Comparison of ENCODE assay signal across 7 cellular contexts in the genomic region with DNA sequence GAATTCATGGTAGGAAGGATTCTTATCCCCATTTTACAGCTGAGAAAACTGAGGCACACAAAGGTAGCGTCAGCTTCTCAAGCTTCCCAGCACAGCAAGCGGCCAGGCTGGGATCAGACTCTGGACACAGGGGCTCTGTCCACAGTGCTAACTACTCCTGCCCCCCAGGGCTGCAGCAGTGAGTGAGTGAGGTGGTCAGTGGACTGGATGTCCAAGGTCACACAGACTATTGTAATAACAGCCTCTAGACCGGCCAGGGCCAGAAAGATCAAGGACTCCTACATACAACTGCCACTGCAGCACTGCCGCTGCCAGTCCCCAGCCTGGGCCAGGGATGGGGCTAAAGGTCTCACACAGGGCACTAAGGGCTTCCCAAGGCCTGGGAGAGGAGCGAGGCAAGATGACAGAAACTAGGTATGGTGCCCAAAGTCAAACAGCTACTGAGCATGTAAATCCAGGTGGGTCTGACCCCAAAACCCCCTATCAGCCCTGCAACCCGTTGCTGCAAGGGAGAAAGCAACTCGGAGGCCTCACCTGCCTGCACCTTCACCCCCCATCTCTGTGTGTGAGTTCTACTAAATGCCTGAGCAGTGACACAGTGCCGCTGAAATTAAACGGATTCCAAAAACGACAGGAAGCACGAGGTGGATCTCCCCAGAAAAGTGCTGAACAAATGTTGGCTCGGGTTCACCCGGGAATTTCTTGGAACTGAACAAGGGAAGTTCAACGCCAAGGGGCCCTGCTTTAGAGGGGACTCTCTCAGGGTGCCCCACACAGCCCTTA.
DNase-seq lines count a peak whose midpoint lies in the region; ATAC-seq and TF ChIP-seq lines count a peak whose summit lies in the region.

No MANE protein-coding gene starts in this region.

- H3K27me3 Mint-ChIP-seq in activated naive CD8-positive, alpha-beta T cell treated with anti-CD3 and anti-CD28 coated beads, Interleukin-2, amount 50 U/mL, for 24 hours = peaks cover 2% of the 10 kb centered on the region

- H3K4me3 ChIP-seq in HEK293 (ENCODE audit: low read depth, low read length) (peak overlapping the region; percentile 1; the same call in 1 of the 2 replicates), subcutaneous abdominal adipose tissue (ENCODE audit: low read depth in 1 of 5, low read length in 5 of 5) (peak overlapping the region in 3 of 5 donors; percentile 62 to 73 (median 71))

- peak overlapping the region; percentile 48 for H3K4me3 Mint-ChIP-seq in activated naive CD8-positive, alpha-beta T cell treated with anti-CD3 and anti-CD28 coated beads, Interleukin-2, amount 50 U/mL, for 24 hours

- DNase-seq in activated naive CD8-positive, alpha-beta T cell treated with anti-CD3 and anti-CD28 coated beads, Interleukin-2, amount 50 U/mL, for 24 hours = no peak
- peak; percentile 26 for DNase-seq in kidney glomerular epithelial cell (lab: John Stamatoyannopoulos, UW)
- no peak for DNase-seq in NCI-H748 treated with DMSO at 0.1 percent for 48 hours (lab: John Stamatoyannopoulos, UW)
- DNase-seq in T-helper 9 cell = no peak
- no peak for DNase-seq in HPDE6-E6E7 (ENCODE audit: extremely low spot score)

- H3K4me1 Mint-ChIP-seq in activated naive CD8-positive, alpha-beta T cell treated with anti-CD3 and anti-CD28 coated beads, Interleukin-2, amount 50 U/mL, for 24 hours = peaks cover 52% of the 10 kb centered on the region

- H3K36me3 ChIP-seq in HEK293 (ENCODE audit: control insufficient read depth in 2 of 2, insufficient read depth in 1 of 2, low read length in 2 of 2) (no peaks in the 10 kb centered on the region), subcutaneous abdominal adipose tissue (ENCODE audit: control insufficient read depth in 5 of 5, insufficient read depth in 5 of 5, low read length in 5 of 5) (no peaks in the 10 kb centered on the region)

- peaks cover 2% of the 10 kb centered on the region for H3K36me3 Mint-ChIP-seq in activated naive CD8-positive, alpha-beta T cell treated with anti-CD3 and anti-CD28 coated beads, Interleukin-2, amount 50 U/mL, for 24 hours (ENCODE audit: low read depth)

- no peaks in the 10 kb centered on the region for H3K27me3 ChIP-seq in subcutaneous abdominal adipose tissue (ENCODE audit: control insufficient read depth in 5 of 5, insufficient read depth in 4 of 5, low read length in 5 of 5)

- ATAC-seq in activated naive CD8-positive, alpha-beta T cell treated with anti-CD3 and anti-CD28 coated beads, Interleukin-2, amount 50 U/mL, for 24 hours = no peak

- H3K4me1 ChIP-seq in HEK293 (ENCODE audit: control insufficient read depth, insufficient read depth, low read length) (peaks cover 20% of the 10 kb centered on the region), subcutaneous abdominal adipose tissue (ENCODE audit: control insufficient read depth in 5 of 5, insufficient read depth in 5 of 5, low read length in 5 of 5) (peaks cover 6 to 55% (median 50%) of the 10 kb centered on the region in 5 donors)

- H3K9me3 Mint-ChIP-seq in activated naive CD8-positive, alpha-beta T cell treated with anti-CD3 and anti-CD28 coated beads, Interleukin-2, amount 50 U/mL, for 24 hours = no peaks in the 10 kb centered on the region

- CTCF ChIA-PET in HEK293 (lab: Yijun Ruan, JAX) = interaction anchor here (0.7 to 1.6 kb wide), 4 partner anchors 23 to 45 kb away, joined by 3 to 7 read pairs (median 4); no protein-coding TSS in a partner anchor

- TF ChIP-seq CTCF in HEK293 (tag by site-specific recombination; IDR thresholded peaks at IDR 0.05) = no peak

- H3K9me3 ChIP-seq in HEK293 (ENCODE audit: control insufficient read depth, insufficient read depth, low read depth, low read length) = no peaks in the 10 kb centered on the region
- no peaks in the 10 kb centered on the region for H3K9me3 ChIP-seq in subcutaneous abdominal adipose tissue (ENCODE audit: control insufficient read depth in 5 of 5, low read length in 5 of 5)

- H3K27ac Mint-ChIP-seq in activated naive CD8-positive, alpha-beta T cell treated with anti-CD3 and anti-CD28 coated beads, Interleukin-2, amount 50 U/mL, for 24 hours = no peak overlapping the region

- H3K27ac ChIP-seq in HEK293 (ENCODE audit: extremely low read depth, low read depth, low read length) (no peak overlapping the region), subcutaneous abdominal adipose tissue (ENCODE audit: low read depth, low read length) (peak overlapping the region; percentile 80)

- POLR2A ChIA-PET in HEK293 (lab: Yijun Ruan, JAX) = interaction anchor here (0.7 kb wide), 1 partner anchor 17 kb away, joined by 3 read pairs; no protein-coding TSS in a partner anchor

- H3K9ac ChIP-seq in subcutaneous abdominal adipose tissue (ENCODE audit: low read length in 5 of 5) = peak overlapping the region in 4 of 5 donors; percentile 40 to 51 (median 49)

TF ChIP-seq in HEK293, 187 proteins besides CTCF, POLR2A, EP300 and RAD21:
- TF ChIP-seq ZBTB20 (tag by site-specific recombination; IDR thresholded peaks at IDR 0.05) (peak; percentile 52; the same call in 1 of the 2 replicates), ZFP37 (tag by site-specific recombination; IDR thresholded peaks at IDR 0.05) (no peak), GLIS2 (tag by site-specific recombination; IDR thresholded peaks at IDR 0.05) (peak; percentile 29; the same call in 1 of the 2 replicates), ZNF132 (tag by site-specific recombination; IDR thresholded peaks at IDR 0.05; ENCODE audit: borderline replicate concordance) (no peak), ZNF121 (tag by site-specific recombination; IDR thresholded peaks at IDR 0.05) (no peak), ZNF112 (tag by site-specific recombination; IDR thresholded peaks at IDR 0.05) (no peak), GLIS1 (tag by site-specific recombination; IDR thresholded peaks at IDR 0.05) (peak; percentile 41; the same call in 1 of the 2 replicates)
TF ChIP-seq in HEK293: peak in this region for 3.
